15 cellular contexts compared by ENCODE assay signal in genomic region chr2:101566632-101567228, GRCh38.
DNase-seq lines count a peak whose midpoint lies in the region; ATAC-seq and TF ChIP-seq lines count a peak whose summit lies in the region.
"Had no signal": no experiment of that assay in that cellular context is flagged by ENCODE, and none has a peak within 500 bp of the region (broad histone marks: within the 10 kb centered on the region; RNA-seq: fewer than 3 reads in every experiment).

No MANE protein-coding gene starts in this region.

- no TSS peak for BruUV-seq in Caco-2 (replicated peaks; lab: Mats Ljungman, UMichigan)
- no TSS peak for BruUV-seq in PC-9 (replicated peaks; lab: Mats Ljungman, UMichigan)

- H3K27me3 Mint-ChIP-seq in Caco-2 (ENCODE audit: insufficient read depth, unreplicated experiment) = no peaks in the 10 kb centered on the region

- H3K4me3 ChIP-seq in Caco-2 (ENCODE audit: low read depth, low read length) (no peak overlapping the region), PC-9 (no peak overlapping the region), right lobe of liver (no peak overlapping the region), thyroid gland (replicated peaks in 1 of 3) (no peak overlapping the region)

- TF ChIP-seq CTCF in Caco-2 (IDR thresholded peaks at IDR 0.05; ENCODE audit: insufficient read depth in 1 of 2, low read depth in 1 of 2, low read length in 1 of 2, severe bottlenecking in 1 of 2, unreplicated experiment in 1 of 2) (no peak), PC-9 (conservative IDR thresholded peaks at IDR 0.05) (no peak), right lobe of liver (IDR thresholded peaks at IDR 0.05) (no peak), thyroid gland (IDR thresholded peaks at IDR 0.05) (no peak)

- H3K27ac ChIP-seq in PC-9 = no peak overlapping the region
- H3K27ac ChIP-seq in right lobe of liver = no peak overlapping the region
- no peak overlapping the region for H3K27ac ChIP-seq in thyroid gland
- H3K27ac ChIP-seq: HL-60 had no signal

- H3K79me2 ChIP-seq in PC-9 (ENCODE audit: low read depth) = no peaks in the 10 kb centered on the region

- no peaks in the 10 kb centered on the region for H3K9me2 ChIP-seq in PC-9 (ENCODE audit: insufficient read depth)

- H4K20me1 ChIP-seq in PC-9 (ENCODE audit: insufficient read depth) = no peaks in the 10 kb centered on the region

- H3K36me3 Mint-ChIP-seq in Caco-2 (ENCODE audit: insufficient read depth, unreplicated experiment) = peaks cover 20% of the 10 kb centered on the region

- DNase-seq in Caco-2 = peak; percentile 96 to 97
- DNase-seq in HuH-7 (ENCODE audit: low spot score) = peak; percentile 81
- DNase-seq in PC-9 = peak in 1 of 2 experiments; percentile 95
- DNase-seq in right lobe of liver = peak in 1 of 3 donors; percentile 29
- DNase-seq in stimulated activated CD4-positive, alpha-beta T cell treated with anti-CD3 and anti-CD28 coated beads, Interleukin-4, amount 100 ng/mL, for 1 hour = no peak
- no peak for DNase-seq in thyroid gland
- DNase-seq: BE2C, Karpas-422, NCI-H1436 treated with DMSO at 0.1 percent for 48 hours, NCI-H2081, NCI-H748 treated with DMSO at 0.1 percent for 48 hours, SHP77 had no signal

- intact Hi-C loops in Caco-2 (cut with micrococcal nuclease; ENCODE audit: unreplicated experiment) = loop anchor here (1.0 to 5.0 kb wide), 10 partner anchors 9 to 265 kb away; partner anchors contain the start of gene MAP4K4
- intact Hi-C loops in PC-9 (cut with micrococcal nuclease; ENCODE audit: unreplicated experiment) = no loop called here
- intact Hi-C loops in right lobe of liver (cut with DNase I) = no loop called here
- intact Hi-C loops in thyroid gland (cut with DNase I) = no loop called here

- H3K4me1 ChIP-seq in Caco-2 (peaks cover 50% of the 10 kb centered on the region), PC-9 (replicated peaks; ENCODE audit: insufficient read depth) (peaks cover 17% of the 10 kb centered on the region), right lobe of liver (peaks cover 0 to 7% (median 0%) of the 10 kb centered on the region in 4 donors), thyroid gland (no peaks in the 10 kb centered on the region)
- H3K4me1 ChIP-seq: BE2C had no signal

- H3K9me3 ChIP-seq in Caco-2 (no peaks in the 10 kb centered on the region), PC-9 (ENCODE audit: insufficient read depth, low read depth) (no peaks in the 10 kb centered on the region), right lobe of liver (no peaks in the 10 kb centered on the region), thyroid gland (no peaks in the 10 kb centered on the region)
- H3K9me3 ChIP-seq: BE2C had no signal

- no peaks in the 10 kb centered on the region for H3K27me3 ChIP-seq in Caco-2 (replicated peaks; ENCODE audit: control insufficient read depth, insufficient read depth, low read length)
- no peaks in the 10 kb centered on the region for H3K27me3 ChIP-seq in PC-9 (ENCODE audit: insufficient read depth, low read depth)
- H3K27me3 ChIP-seq in right lobe of liver = no peaks in the 10 kb centered on the region
- no peaks in the 10 kb centered on the region for H3K27me3 ChIP-seq in thyroid gland
- H3K27me3 ChIP-seq: BE2C had no signal

- TF ChIP-seq POLR2A in right lobe of liver (IDR thresholded peaks at IDR 0.05) (no peak), thyroid gland (IDR thresholded peaks at IDR 0.05) (no peak)

- H3K4me2 ChIP-seq in PC-9 = peak overlapping the region; percentile 62

- WGBS in right lobe of liver (ENCODE audit: insufficient coverage, low coverage, low lambda C conversion rate, missing lambda C conversion rate) = 24% methylated on average over 6 of the region's 6 CpGs
- WGBS in thyroid gland, 2 donors = 85 to 87% methylated on average over 6 of the region's 6 CpGs

- peak overlapping the region; percentile 25 for H3K4me3 Mint-ChIP-seq in Caco-2 (ENCODE audit: unreplicated experiment)
- H3K4me3 Mint-ChIP-seq: T-helper 1 cell treated with Interleukin-12 subunit alpha and Interleukin-12 subunit beta and Interleukin-4 antibody, amounts not matched to agents 30 μg/mL and 1 μg/mL, for 36 hours had no signal

- H3K36me3 ChIP-seq in Caco-2 (ENCODE audit: control insufficient read depth, insufficient read depth, low read length) (no peaks in the 10 kb centered on the region), PC-9 (ENCODE audit: low read depth) (no peaks in the 10 kb centered on the region), right lobe of liver (no peaks in the 10 kb centered on the region), thyroid gland (no peaks in the 10 kb centered on the region)
- H3K36me3 ChIP-seq: BE2C had no signal

- H3K27ac Mint-ChIP-seq in Caco-2 (ENCODE audit: unreplicated experiment) = peak overlapping the region; percentile 70
- H3K27ac Mint-ChIP-seq: T-helper 1 cell treated with Interleukin-12 subunit alpha and Interleukin-12 subunit beta and Interleukin-4 antibody, amounts not matched to agents 30 μg/mL and 1 μg/mL, for 36 hours had no signal

- peaks cover 68% of the 10 kb centered on the region for H3K4me1 Mint-ChIP-seq in Caco-2 (ENCODE audit: low read depth, unreplicated experiment)

- H2AFZ ChIP-seq in PC-9 = no peak overlapping the region

- POLR2A ChIA-PET in Caco-2 (lab: Charles Lee) (interaction anchor here (0.6 to 1.4 kb wide), 7 partner anchors 8 to 464 kb away, joined by 3 to 7 read pairs (median 3); no protein-coding TSS in a partner anchor), PC-9 (lab: Charles Lee; ENCODE audit: unreplicated experiment) (no interaction called here)

- peaks cover 10% of the 10 kb centered on the region; the same call in 1 of the 2 replicates for H3F3A ChIP-seq in PC-9 (ENCODE audit: insufficient read depth, low read depth)

- H3K9me3 Mint-ChIP-seq in Caco-2 (ENCODE audit: unreplicated experiment) = peaks cover 12% of the 10 kb centered on the region

- ATAC-seq in right lobe of liver = peak; percentile 15 to 76 (median 58)
- no peak for ATAC-seq in HG02588 (IDR thresholded peaks at IDR 0.05; ENCODE audit: unreplicated experiment)

- CTCF ChIA-PET in Caco-2 (lab: Charles Lee) (interaction anchor here (0.8 to 1.4 kb wide), 5 partner anchors 31 to 265 kb away, joined by 3 to 4 read pairs (median 3); no protein-coding TSS in a partner anchor), PC-9 (lab: Charles Lee) (no interaction called here)

Comparison
In these comparisons a context has a peak if more than half of its experiments do, and no peak if none do; other contexts are left out.
1. DNase-seq: peak in Caco-2 (2 of 2) and HuH-7 (single experiment); none in stimulated activated CD4-positive, alpha-beta T cell treated with anti-CD3 and anti-CD28 coated beads, Interleukin-4, amount 100 ng/mL, for 1 hour (single experiment) and thyroid gland (0 of 2).